Comparison of ENCODE assay signal across 1 cellular context in the genomic region with DNA sequence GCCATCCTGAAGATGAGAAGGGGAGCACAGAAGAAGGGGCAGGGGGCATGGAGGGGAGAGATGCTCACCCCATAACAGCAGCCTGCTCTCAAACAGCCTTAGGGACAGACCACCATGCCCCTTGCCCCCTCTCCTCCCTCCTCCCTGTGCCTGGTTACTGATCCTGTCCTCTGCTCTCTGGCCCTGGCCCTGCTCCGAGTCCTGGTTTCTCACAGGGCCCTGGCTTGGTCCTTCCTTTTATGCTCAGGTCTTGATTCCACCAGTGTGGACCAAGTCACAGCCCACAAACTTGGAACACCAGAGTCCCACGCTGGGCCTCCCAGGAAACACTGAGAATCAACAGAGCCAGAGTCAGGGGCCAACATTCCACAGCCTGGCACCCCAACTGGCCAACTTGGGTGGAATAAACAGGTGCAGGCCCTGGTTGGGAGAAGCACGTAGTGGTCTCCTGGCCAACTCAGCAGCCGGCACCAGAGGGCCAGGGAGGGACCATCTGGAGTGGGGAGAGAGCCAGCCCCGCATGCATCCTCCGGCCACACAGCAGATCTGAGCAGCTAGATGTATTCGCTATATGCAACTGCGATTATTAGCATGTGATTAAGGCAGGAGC.
TF ChIP-seq lines count a peak whose summit lies in the region.

No MANE protein-coding gene starts in this region.

TF ChIP-seq in SK-N-SH, 30 proteins besides CTCF, POLR2A, EP300 and RAD21:
- TF ChIP-seq YY1 (IDR thresholded peaks at IDR 0.05; ENCODE audit: low read depth) (no peak), POLR2AphosphoS5 (IDR thresholded peaks at IDR 0.05; ENCODE audit: low read depth, low read length) (no peak), FOXJ3 (CRISPR knock-in tag; IDR thresholded peaks at IDR 0.05) (0 out of 2 replicates have a peak, but pooled peaks have one; percentile 34), MEF2A (IDR thresholded peaks at IDR 0.05; ENCODE audit: borderline replicate concordance, low read depth) (no peak)
